Comparison of ENCODE assay signal across 1 cellular context in the genomic region with DNA sequence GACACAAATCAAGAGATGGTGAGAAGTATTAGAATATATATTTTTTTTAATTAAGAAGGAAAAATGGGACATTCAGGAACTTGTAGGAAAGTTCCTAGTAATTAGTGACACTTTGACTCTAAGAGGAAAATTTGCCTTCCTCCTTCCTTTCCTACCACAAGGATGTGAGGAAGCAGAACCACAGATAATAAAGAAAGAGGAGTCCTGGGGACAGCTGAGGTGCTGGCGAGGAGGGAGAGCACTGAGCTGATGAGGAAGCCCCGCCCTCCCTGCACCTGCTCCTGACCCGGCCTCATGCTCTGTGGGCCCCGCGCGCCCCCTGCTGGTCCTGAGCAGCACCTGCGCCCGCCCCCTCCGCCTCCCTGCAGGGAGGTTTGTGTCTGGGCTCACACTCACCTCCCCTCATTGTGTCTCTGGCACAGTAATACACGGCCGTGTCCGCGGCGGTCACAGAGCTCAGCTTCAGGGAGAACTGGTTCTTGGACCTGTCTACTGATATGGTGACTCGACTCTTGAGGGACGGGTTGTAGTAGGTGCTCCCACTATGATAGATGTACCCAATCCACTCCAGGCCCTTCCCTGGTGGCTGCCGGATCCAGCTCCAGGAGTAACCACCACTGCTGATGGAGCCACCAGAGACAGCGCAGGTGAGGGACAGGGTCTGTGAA.
TF ChIP-seq lines count a peak whose summit lies in the region.
"Not testable (repeated sequence)": the region's sequence is repeated elsewhere in the genome, so short reads cannot be mapped to it uniquely, and the experiment has no call there.

No MANE protein-coding gene starts in this region.

TF ChIP-seq in HepG2, 621 proteins besides CTCF, POLR2A, EP300 and RAD21 (continued from another document):
- TF ChIP-seq, protein P1, sequence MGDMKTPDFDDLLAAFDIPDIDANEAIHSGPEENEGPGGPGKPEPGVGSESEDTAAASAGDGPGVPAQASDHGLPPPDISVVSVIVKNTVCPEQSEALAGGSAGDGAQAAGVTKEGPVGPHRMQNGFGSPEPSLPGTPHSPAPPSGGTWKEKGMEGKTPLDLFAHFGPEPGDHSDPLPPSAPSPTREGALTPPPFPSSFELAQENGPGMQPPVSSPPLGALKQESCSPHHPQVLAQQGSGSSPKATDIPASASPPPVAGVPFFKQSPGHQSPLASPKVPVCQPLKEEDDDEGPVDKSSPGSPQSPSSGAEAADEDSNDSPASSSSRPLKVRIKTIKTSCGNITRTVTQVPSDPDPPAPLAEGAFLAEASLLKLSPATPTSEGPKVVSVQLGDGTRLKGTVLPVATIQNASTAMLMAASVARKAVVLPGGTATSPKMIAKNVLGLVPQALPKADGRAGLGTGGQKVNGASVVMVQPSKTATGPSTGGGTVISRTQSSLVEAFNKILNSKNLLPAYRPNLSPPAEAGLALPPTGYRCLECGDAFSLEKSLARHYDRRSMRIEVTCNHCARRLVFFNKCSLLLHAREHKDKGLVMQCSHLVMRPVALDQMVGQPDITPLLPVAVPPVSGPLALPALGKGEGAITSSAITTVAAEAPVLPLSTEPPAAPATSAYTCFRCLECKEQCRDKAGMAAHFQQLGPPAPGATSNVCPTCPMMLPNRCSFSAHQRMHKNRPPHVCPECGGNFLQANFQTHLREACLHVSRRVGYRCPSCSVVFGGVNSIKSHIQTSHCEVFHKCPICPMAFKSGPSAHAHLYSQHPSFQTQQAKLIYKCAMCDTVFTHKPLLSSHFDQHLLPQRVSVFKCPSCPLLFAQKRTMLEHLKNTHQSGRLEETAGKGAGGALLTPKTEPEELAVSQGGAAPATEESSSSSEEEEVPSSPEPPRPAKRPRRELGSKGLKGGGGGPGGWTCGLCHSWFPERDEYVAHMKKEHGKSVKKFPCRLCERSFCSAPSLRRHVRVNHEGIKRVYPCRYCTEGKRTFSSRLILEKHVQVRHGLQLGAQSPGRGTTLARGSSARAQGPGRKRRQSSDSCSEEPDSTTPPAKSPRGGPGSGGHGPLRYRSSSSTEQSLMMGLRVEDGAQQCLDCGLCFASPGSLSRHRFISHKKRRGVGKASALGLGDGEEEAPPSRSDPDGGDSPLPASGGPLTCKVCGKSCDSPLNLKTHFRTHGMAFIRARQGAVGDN (CRISPR knock-in tag; IDR thresholded peaks at IDR 0.05) = peak; percentile 35; the same call in 1 of the 2 replicates
- peak; percentile 46; the same call in 1 of the 2 replicates for TF ChIP-seq SPEN (CRISPR knock-in tag; IDR thresholded peaks at IDR 0.05; ENCODE audit: low read depth)
- TF ChIP-seq MAZ (IDR thresholded peaks at IDR 0.05; ENCODE audit: borderline replicate concordance, low read depth, low read length) = peak; percentile 56; the same call in 1 of the 2 replicates
- not testable (repeated sequence) for TF ChIP-seq MAZ (CRISPR knock-in tag; IDR thresholded peaks at IDR 0.05; ENCODE audit: low read depth); LCORL (IDR thresholded peaks at IDR 0.05); SOX6 (IDR thresholded peaks at IDR 0.05); SP1 (IDR thresholded peaks at IDR 0.05)
- TF ChIP-seq, protein P2, sequence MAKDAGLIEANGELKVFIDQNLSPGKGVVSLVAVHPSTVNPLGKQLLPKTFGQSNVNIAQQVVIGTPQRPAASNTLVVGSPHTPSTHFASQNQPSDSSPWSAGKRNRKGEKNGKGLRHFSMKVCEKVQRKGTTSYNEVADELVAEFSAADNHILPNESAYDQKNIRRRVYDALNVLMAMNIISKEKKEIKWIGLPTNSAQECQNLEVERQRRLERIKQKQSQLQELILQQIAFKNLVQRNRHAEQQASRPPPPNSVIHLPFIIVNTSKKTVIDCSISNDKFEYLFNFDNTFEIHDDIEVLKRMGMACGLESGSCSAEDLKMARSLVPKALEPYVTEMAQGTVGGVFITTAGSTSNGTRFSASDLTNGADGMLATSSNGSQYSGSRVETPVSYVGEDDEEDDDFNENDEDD (CRISPR knock-in tag; IDR thresholded peaks at IDR 0.05; ENCODE audit: borderline replicate concordance) = peak; percentile 53; the same call in 1 of the 2 replicates
- peak; percentile 96 for TF ChIP-seq ZNF263 (CRISPR knock-in tag; IDR thresholded peaks at IDR 0.05)
- peak; percentile 44; the same call in 1 of the 2 replicates for TF ChIP-seq SP5 (CRISPR knock-in tag; IDR thresholded peaks at IDR 0.05; ENCODE audit: borderline replicate concordance, low read depth)
- 0 out of 2 replicates have a peak, but pooled peaks have one; percentile 33 for TF ChIP-seq POGZ (CRISPR knock-in tag; IDR thresholded peaks at IDR 0.05)
- TF ChIP-seq GABPB1 (CRISPR knock-in tag; IDR thresholded peaks at IDR 0.05) = peak; percentile 56
- TF ChIP-seq LCORL (CRISPR knock-in tag; IDR thresholded peaks at IDR 0.05) = 0 out of 2 replicates have a peak, but pooled peaks have one; percentile 17
- TF ChIP-seq, protein P3, sequence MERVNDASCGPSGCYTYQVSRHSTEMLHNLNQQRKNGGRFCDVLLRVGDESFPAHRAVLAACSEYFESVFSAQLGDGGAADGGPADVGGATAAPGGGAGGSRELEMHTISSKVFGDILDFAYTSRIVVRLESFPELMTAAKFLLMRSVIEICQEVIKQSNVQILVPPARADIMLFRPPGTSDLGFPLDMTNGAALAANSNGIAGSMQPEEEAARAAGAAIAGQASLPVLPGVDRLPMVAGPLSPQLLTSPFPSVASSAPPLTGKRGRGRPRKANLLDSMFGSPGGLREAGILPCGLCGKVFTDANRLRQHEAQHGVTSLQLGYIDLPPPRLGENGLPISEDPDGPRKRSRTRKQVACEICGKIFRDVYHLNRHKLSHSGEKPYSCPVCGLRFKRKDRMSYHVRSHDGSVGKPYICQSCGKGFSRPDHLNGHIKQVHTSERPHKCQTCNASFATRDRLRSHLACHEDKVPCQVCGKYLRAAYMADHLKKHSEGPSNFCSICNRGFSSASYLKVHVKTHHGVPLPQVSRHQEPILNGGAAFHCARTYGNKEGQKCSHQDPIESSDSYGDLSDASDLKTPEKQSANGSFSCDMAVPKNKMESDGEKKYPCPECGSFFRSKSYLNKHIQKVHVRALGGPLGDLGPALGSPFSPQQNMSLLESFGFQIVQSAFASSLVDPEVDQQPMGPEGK (CRISPR knock-in tag; IDR thresholded peaks at IDR 0.05) = peak; percentile 53; the same call in 1 of the 2 replicates
- TF ChIP-seq MTF2 (CRISPR knock-in tag; IDR thresholded peaks at IDR 0.05; ENCODE audit: borderline replicate concordance) = 0 out of 2 replicates have a peak, but pooled peaks have one; percentile 39
- 0 out of 2 replicates have a peak, but pooled peaks have one; percentile 41 for TF ChIP-seq CBX5 (CRISPR knock-in tag; IDR thresholded peaks at IDR 0.05; ENCODE audit: borderline replicate concordance)
- TF ChIP-seq TEAD3 (CRISPR knock-in tag; optimal IDR thresholded peaks at IDR 0.05; ENCODE audit: borderline replicate concordance) = peak; percentile 15
- TF ChIP-seq, protein P4, sequence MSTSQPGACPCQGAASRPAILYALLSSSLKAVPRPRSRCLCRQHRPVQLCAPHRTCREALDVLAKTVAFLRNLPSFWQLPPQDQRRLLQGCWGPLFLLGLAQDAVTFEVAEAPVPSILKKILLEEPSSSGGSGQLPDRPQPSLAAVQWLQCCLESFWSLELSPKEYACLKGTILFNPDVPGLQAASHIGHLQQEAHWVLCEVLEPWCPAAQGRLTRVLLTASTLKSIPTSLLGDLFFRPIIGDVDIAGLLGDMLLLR (CRISPR knock-in tag; IDR thresholded peaks at IDR 0.05) = 0 out of 2 replicates have a peak, but pooled peaks have one; percentile 25
- TF ChIP-seq, protein P5, sequence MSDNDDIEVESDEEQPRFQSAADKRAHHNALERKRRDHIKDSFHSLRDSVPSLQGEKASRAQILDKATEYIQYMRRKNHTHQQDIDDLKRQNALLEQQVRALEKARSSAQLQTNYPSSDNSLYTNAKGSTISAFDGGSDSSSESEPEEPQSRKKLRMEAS (IDR thresholded peaks at IDR 0.05) = peak; percentile 34; the same call in 1 of the 2 replicates
- peak; percentile 94 for TF ChIP-seq SNAI1 (CRISPR knock-in tag; IDR thresholded peaks at IDR 0.05; ENCODE audit: borderline replicate concordance)
- peak; percentile 64; the same call in 1 of the 2 replicates for TF ChIP-seq MYC (CRISPR knock-in tag; IDR thresholded peaks at IDR 0.05; ENCODE audit: borderline replicate concordance)
- 0 out of 2 replicates have a peak, but pooled peaks have one; percentile 36 for TF ChIP-seq KDM5B (CRISPR knock-in tag; IDR thresholded peaks at IDR 0.05; ENCODE audit: borderline replicate concordance)
- 0 out of 2 replicates have a peak, but pooled peaks have one; percentile 14 for TF ChIP-seq SOX6 (CRISPR knock-in tag; IDR thresholded peaks at IDR 0.05)
- TF ChIP-seq SP1 (CRISPR knock-in tag; IDR thresholded peaks at IDR 0.05) = peak; percentile 71
